11 cellular contexts compared by ENCODE assay signal in the genomic region with DNA sequence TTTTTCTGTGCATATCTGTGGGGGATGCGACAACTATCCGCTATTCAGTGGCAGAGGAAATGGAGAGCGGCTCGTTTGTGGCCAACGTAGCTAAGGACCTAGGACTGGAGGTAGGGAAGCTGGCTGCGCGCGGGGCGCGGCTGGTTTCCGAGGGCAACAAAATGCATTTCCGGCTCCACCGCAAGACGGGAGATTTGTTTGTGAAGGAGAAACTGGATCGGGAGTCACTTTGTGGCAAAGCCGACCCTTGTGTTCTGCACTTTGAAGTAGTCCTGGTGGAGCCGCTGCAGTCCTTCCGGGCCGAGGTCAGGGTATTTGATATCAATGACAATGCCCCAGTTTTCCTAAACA. TPM values are rescaled to one million over a fixed set of nuclear protein-coding genes. Genes with fewer than 3 reads are reported as not detected.
DNase-seq lines count a peak whose midpoint lies in the region; ATAC-seq and TF ChIP-seq lines count a peak whose summit lies in the region.
"Had no signal": no experiment of that assay in that cellular context is flagged by ENCODE, and none has a peak within 500 bp of the region (broad histone marks: within the 10 kb centered on the region; RNA-seq: fewer than 3 reads in every experiment).

No MANE protein-coding gene starts in this region.

- H3K36me3 ChIP-seq in NT2/D1 (ENCODE audit: insufficient read depth, insufficient read length, low read length), result no peaks in the 10 kb centered on the region
- no peaks in the 10 kb centered on the region for H3K36me3 ChIP-seq in gastroesophageal sphincter
- no peaks in the 10 kb centered on the region for H3K36me3 ChIP-seq in prostate gland
- H3K36me3 ChIP-seq: neutrophil had no signal

- TF ChIP-seq EP300 in gastroesophageal sphincter (IDR thresholded peaks at IDR 0.05), result no peak

- H3K4me3 ChIP-seq in NT2/D1 (ENCODE audit: insufficient read length, low read depth), result peak overlapping the region; percentile 58
- H3K4me3 ChIP-seq in gastroesophageal sphincter, result peak overlapping the region; percentile 40 to 58
- H3K4me3 ChIP-seq in prostate gland, result peak overlapping the region; percentile 28 to 40

- peaks cover 18% of the 10 kb centered on the region for H3K27me3 ChIP-seq in NT2/D1 (ENCODE audit: insufficient read depth, insufficient read length)
- peaks cover 62% of the 10 kb centered on the region for H3K27me3 ChIP-seq in gastroesophageal sphincter
- no peaks in the 10 kb centered on the region for H3K27me3 ChIP-seq in prostate gland (replicated peaks; ENCODE audit: insufficient read depth)

- DNase-seq in COLO668 (lab: John Stamatoyannopoulos, UW; ENCODE audit: unreplicated experiment), result peak; percentile 50
- DNase-seq in NT2/D1 (ENCODE audit: low read depth, low spot score), result peak; percentile 16
- no peak for DNase-seq in prostate gland (ENCODE audit: low spot score)
- DNase-seq in NCI-H187 treated with DMSO at 0.1 percent for 48 hours (lab: John Stamatoyannopoulos, UW), result no peak
- DNase-seq in UCSD-AML1 (lab: John Stamatoyannopoulos, UW; ENCODE audit: unreplicated experiment), result no peak
- DNase-seq in NCI-H82 treated with DMSO at 0.1 percent for 48 hours (lab: John Stamatoyannopoulos, UW; ENCODE audit: unreplicated experiment), result no peak

- H3K27ac ChIP-seq in gastroesophageal sphincter, result no peak overlapping the region
- H3K27ac ChIP-seq in prostate gland, result no peak overlapping the region
- H3K27ac ChIP-seq: HL-60, neutrophil had no signal

- H3K9me3 ChIP-seq in NT2/D1 (ENCODE audit: insufficient read depth, low read length) (no peaks in the 10 kb centered on the region), gastroesophageal sphincter (no peaks in the 10 kb centered on the region), prostate gland (no peaks in the 10 kb centered on the region)

- H3K9ac ChIP-seq in NT2/D1 (ENCODE audit: insufficient read length, low read depth), result peak overlapping the region; percentile 57

- H3K4me1 ChIP-seq in NT2/D1 (ENCODE audit: insufficient read depth, insufficient read length) (no peaks in the 10 kb centered on the region), gastroesophageal sphincter (peaks cover 0 to 16% (median 0%) of the 10 kb centered on the region in 3 donors), prostate gland (replicated peaks) (no peaks in the 10 kb centered on the region)

- no peak for TF ChIP-seq POLR2A in gastroesophageal sphincter (IDR thresholded peaks at IDR 0.05)
- TF ChIP-seq POLR2A in prostate gland (IDR thresholded peaks at IDR 0.05), result no peak

- 3 to 50% methylated on average over 1 to 15 of the region's 19 CpGs for WGBS in gastroesophageal sphincter (ENCODE audit: low coverage in 1 of 2), 2 donors
- WGBS in prostate gland, result 6% methylated on average over 19 of the region's 19 CpGs

- ATAC-seq in gastroesophageal sphincter (no peak), HG03095 (IDR thresholded peaks at IDR 0.05; ENCODE audit: unreplicated experiment) (no peak)

- TF ChIP-seq CTCF in gastroesophageal sphincter (IDR thresholded peaks at IDR 0.05) (no peak), prostate gland (IDR thresholded peaks at IDR 0.05) (no peak)

- intact Hi-C loops in prostate gland (cut with DNase I), result no loop called here

RNA-seq across cellular contexts. Expression of gene PCDHB1, which starts 0.3 kb away (rescaled TPM):
- total RNA-seq in gastroesophageal sphincter (under 1 TPM in 2 of 4 donors, not detected in 2; 0.05 to 0.13 TPM), prostate gland (not detected)
- total RNA-seq: RPMI7951 had no signal

RNA-seq across cellular contexts. Expression of gene PCDHB2, which starts 42.9 kb away (rescaled TPM):
- total RNA-seq in gastroesophageal sphincter (1 to 10 TPM; 1.4 to 3.0 (median 1.9) TPM), prostate gland (10 to 100 TPM; 12.6 to 23.0 TPM)

RNA-seq across cellular contexts. Expression of gene PCDHB3, which starts 48.8 kb away (rescaled TPM):
- 1 to 10 TPM in 3 of 4 donors, under 1 TPM in 1; 0.78 to 2.3 (median 2.0) TPM for total RNA-seq in gastroesophageal sphincter
- total RNA-seq in prostate gland, result 1 to 10 TPM; 2.5 to 6.5 TPM

Comparison
In these comparisons a context has a peak if more than half of its experiments do, and no peak if none do; other contexts are left out.
1. DNase-seq: peak in COLO668 (single experiment) and NT2/D1 (single experiment); none in prostate gland (single experiment), NCI-H187 treated with DMSO at 0.1 percent for 48 hours (single experiment), UCSD-AML1 (single experiment) and NCI-H82 treated with DMSO at 0.1 percent for 48 hours (single experiment).
2. Peak in every context shown above with its lines, with median percentiles within 50 percentile points of each other: H3K4me3 ChIP-seq.